18 cellular contexts compared by ENCODE assay signal in the genomic region with DNA sequence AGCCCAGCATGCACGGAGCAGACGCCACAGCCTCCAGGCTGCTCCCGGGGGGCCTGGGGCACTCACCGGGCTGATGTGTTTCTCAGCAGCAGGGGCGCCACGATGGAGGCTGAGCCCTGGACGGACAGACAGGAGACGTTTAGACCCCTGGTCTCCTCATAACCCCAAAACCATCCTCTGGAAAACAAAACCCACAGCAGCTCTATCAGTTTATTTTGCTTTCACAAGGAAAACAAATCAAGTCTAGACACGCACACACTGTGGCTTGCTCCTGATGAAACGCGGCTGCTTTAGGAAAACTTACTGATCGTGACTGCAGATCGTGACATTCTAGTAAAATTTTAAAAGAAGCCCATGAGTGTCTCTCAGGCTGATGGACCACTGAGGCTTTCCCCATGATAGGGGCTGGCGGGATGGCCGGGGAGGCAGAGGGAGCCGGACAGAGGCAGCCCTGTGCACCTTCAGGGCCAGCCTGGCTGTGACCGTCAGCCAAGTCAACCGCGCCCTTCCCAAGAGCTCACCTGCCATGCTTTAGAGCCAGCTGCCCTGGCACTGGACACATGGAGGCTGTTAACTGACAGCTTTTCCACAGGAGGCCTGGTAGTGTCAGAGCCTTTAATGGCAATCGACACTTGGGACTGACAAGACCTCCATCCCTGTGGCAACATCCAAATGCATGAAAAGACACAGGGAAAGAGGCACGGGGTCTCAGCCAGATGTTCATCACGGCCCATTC. TPM values are rescaled to one million over a fixed set of nuclear protein-coding genes. Genes with fewer than 3 reads are reported as not detected.
A peak's percentile ranks its signal among the peaks of the same experiment; 100 is the strongest.
DNase-seq lines count a peak whose midpoint lies in the region; ATAC-seq and TF ChIP-seq lines count a peak whose summit lies in the region.
"Had no signal": no experiment of that assay in that cellular context is flagged by ENCODE, and none has a peak within 500 bp of the region (broad histone marks: within the 10 kb centered on the region; RNA-seq: fewer than 3 reads in every experiment).

No MANE protein-coding gene starts in this region.

- H3K27ac ChIP-seq in ovary = no peak overlapping the region
- no peak overlapping the region for H3K27ac ChIP-seq in upper lobe of right lung
- H3K27ac ChIP-seq in upper lobe of left lung = no peak overlapping the region

- H3K36me3 Mint-ChIP-seq in natural killer cell treated with Interleukin-12 subunit alpha and Interleukin-12 subunit beta and Interleukin-15 and Interleukin-18, amount 100 ng/mL, for 72 hours = peaks cover 12% of the 10 kb centered on the region
- H3K36me3 Mint-ChIP-seq in natural killer cell = peaks cover 10% of the 10 kb centered on the region
- peaks cover 13% of the 10 kb centered on the region for H3K36me3 Mint-ChIP-seq in glutamatergic neuron (ENCODE audit: unreplicated experiment)

- H3K9me3 Mint-ChIP-seq in natural killer cell treated with Interleukin-12 subunit alpha and Interleukin-12 subunit beta and Interleukin-15 and Interleukin-18, amount 100 ng/mL, for 72 hours = no peaks in the 10 kb centered on the region
- H3K9me3 Mint-ChIP-seq in natural killer cell (no peaks in the 10 kb centered on the region), glutamatergic neuron (ENCODE audit: unreplicated experiment) (peaks cover 23% of the 10 kb centered on the region)
- H3K9me3 Mint-ChIP-seq: CD8-positive, alpha-beta memory T cell; HFFc6 had no signal

- intact Hi-C loops in natural killer cell (cut with micrococcal nuclease) = no loop called here
- intact Hi-C loops in ovary (cut with DNase I) = loop anchor here in 2 of 4 donors (10.0 kb wide), 2 partner anchors 328 to 408 kb away; partner anchors contain the start of gene PTTG1IP (in 1 of the 2)
- intact Hi-C loops in upper lobe of right lung (cut with DNase I) = no loop called here

- H3K9me3 ChIP-seq in ovary (no peaks in the 10 kb centered on the region), upper lobe of right lung (no peaks in the 10 kb centered on the region), upper lobe of left lung (no peaks in the 10 kb centered on the region)
- H3K9me3 ChIP-seq: BE2C, MG63 had no signal

- no peaks in the 10 kb centered on the region for H3K27me3 Mint-ChIP-seq in natural killer cell treated with Interleukin-12 subunit alpha and Interleukin-12 subunit beta and Interleukin-15 and Interleukin-18, amount 100 ng/mL, for 72 hours
- H3K27me3 Mint-ChIP-seq in natural killer cell (ENCODE audit: low read depth in 2 of 2) (no peaks in the 10 kb centered on the region), glutamatergic neuron (ENCODE audit: unreplicated experiment) (peaks cover 16% of the 10 kb centered on the region)
- H3K27me3 Mint-ChIP-seq: CD8-positive, alpha-beta memory T cell had no signal

- TF ChIP-seq POLR2A in ovary (IDR thresholded peaks at IDR 0.05) (no peak), upper lobe of left lung (IDR thresholded peaks at IDR 0.05) (no peak)

- H3K4me3 ChIP-seq in ovary (no peak overlapping the region), upper lobe of right lung (no peak overlapping the region), upper lobe of left lung (no peak overlapping the region)
- H3K4me3 ChIP-seq: MG63 had no signal

- no peak for ATAC-seq in natural killer cell treated with Interleukin-12 subunit alpha and Interleukin-12 subunit beta and Interleukin-15 and Interleukin-18, amount 100 ng/mL, for 72 hours
- ATAC-seq in natural killer cell = no peak
- ATAC-seq in upper lobe of right lung = no peak
- no peak for ATAC-seq in upper lobe of left lung (ENCODE audit: low FRiP score in 2 of 2)
- ATAC-seq: HepG2 had no signal

- TF ChIP-seq EP300 in ovary (IDR thresholded peaks at IDR 0.05) (no peak), upper lobe of left lung (IDR thresholded peaks at IDR 0.05) (no peak)

- H3K27me3 ChIP-seq in ovary (no peaks in the 10 kb centered on the region), upper lobe of right lung (no peaks in the 10 kb centered on the region), upper lobe of left lung (no peaks in the 10 kb centered on the region)
- H3K27me3 ChIP-seq: BE2C, MG63 had no signal

- H3K36me3 ChIP-seq in ovary (no peaks in the 10 kb centered on the region), upper lobe of right lung (peaks cover 74% of the 10 kb centered on the region), upper lobe of left lung (peaks cover 27 to 84% (median 74%) of the 10 kb centered on the region in 4 donors)

- WGBS in ovary, 3 donors = 69 to 83% (median 81%) methylated on average over 22 of the region's 22 CpGs
- 93 to 94% methylated on average over 14 to 22 of the region's 22 CpGs for WGBS in upper lobe of left lung, 2 donors

- no peak overlapping the region for H3K27ac Mint-ChIP-seq in natural killer cell treated with Interleukin-12 subunit alpha and Interleukin-12 subunit beta and Interleukin-15 and Interleukin-18, amount 100 ng/mL, for 72 hours
- no peak overlapping the region for H3K27ac Mint-ChIP-seq in natural killer cell
- peak overlapping the region; percentile 38 for H3K27ac Mint-ChIP-seq in glutamatergic neuron (ENCODE audit: unreplicated experiment)
- H3K27ac Mint-ChIP-seq: CD8-positive, alpha-beta memory T cell; HFFc6 had no signal

- H3K4me1 ChIP-seq in ovary (ENCODE audit: insufficient read depth) = peaks cover 5% of the 10 kb centered on the region
- peaks cover 8% of the 10 kb centered on the region for H3K4me1 ChIP-seq in upper lobe of right lung
- H3K4me1 ChIP-seq in upper lobe of left lung = peaks cover 7 to 12% (median 8%) of the 10 kb centered on the region in 4 donors
- H3K4me1 ChIP-seq: BE2C had no signal

- peak; percentile 52 for DNase-seq in natural killer cell treated with Interleukin-12 subunit alpha and Interleukin-12 subunit beta and Interleukin-15 and Interleukin-18, amount 100 ng/mL, for 72 hours (ENCODE audit: low spot score)
- DNase-seq in natural killer cell = no peak
- no peak for DNase-seq in glutamatergic neuron
- DNase-seq in ovary = peak; percentile 3 to 15 (median 8)
- DNase-seq in upper lobe of right lung = peak; percentile 42
- DNase-seq in upper lobe of left lung = no peak
- no peak for DNase-seq in DMS 273 (lab: John Stamatoyannopoulos, UW; ENCODE audit: unreplicated experiment)
- no peak for DNase-seq in germinal center (ENCODE audit: low spot score)
- DNase-seq: BE2C, GF-D8, HFFc6, MG63, NCI-H1092 treated with DMSO at 0.1 percent for 48 hours, NCI-H1694 treated with DMSO at 0.1 percent for 48 hours, NCI-H345, NCI-H69 had no signal

- no peak for TF ChIP-seq CTCF in natural killer cell (IDR thresholded peaks at IDR 0.05)
- TF ChIP-seq CTCF in glutamatergic neuron (IDR thresholded peaks at IDR 0.05; ENCODE audit: partially characterized antibody, unreplicated experiment) = no peak
- no peak for TF ChIP-seq CTCF in ovary (IDR thresholded peaks at IDR 0.05)
- no peak for TF ChIP-seq CTCF in upper lobe of right lung (IDR thresholded peaks at IDR 0.05)
- TF ChIP-seq CTCF in upper lobe of left lung (IDR thresholded peaks at IDR 0.05) = no peak

- H3K4me3 Mint-ChIP-seq in natural killer cell treated with Interleukin-12 subunit alpha and Interleukin-12 subunit beta and Interleukin-15 and Interleukin-18, amount 100 ng/mL, for 72 hours = no peak overlapping the region
- H3K4me3 Mint-ChIP-seq in natural killer cell = no peak overlapping the region
- peak overlapping the region; percentile 42 for H3K4me3 Mint-ChIP-seq in glutamatergic neuron (ENCODE audit: unreplicated experiment)
- H3K4me3 Mint-ChIP-seq: CD8-positive, alpha-beta memory T cell; HFFc6 had no signal

- peaks cover 3 to 10% of the 10 kb centered on the region in 2 donors for H3K4me1 Mint-ChIP-seq in natural killer cell treated with Interleukin-12 subunit alpha and Interleukin-12 subunit beta and Interleukin-15 and Interleukin-18, amount 100 ng/mL, for 72 hours (ENCODE audit: low read depth in 2 of 2)
- no peaks in the 10 kb centered on the region for H3K4me1 Mint-ChIP-seq in natural killer cell
- H3K4me1 Mint-ChIP-seq in glutamatergic neuron (ENCODE audit: low read depth, unreplicated experiment) = peaks cover 46% of the 10 kb centered on the region

RNA-seq across cellular contexts. Expression of gene POFUT2, which starts 5.2 kb away (rescaled TPM):
- total RNA-seq in natural killer cell treated with Interleukin-12 subunit alpha and Interleukin-12 subunit beta and Interleukin-15 and Interleukin-18, amount 100 ng/mL, for 72 hours = 10 to 100 TPM; 16.5 to 23.5 TPM
- 10 to 100 TPM; 41.4 to 46.0 (median 43.3) TPM for total RNA-seq in natural killer cell
- 31.9 TPM for total RNA-seq in glutamatergic neuron (ENCODE audit: unreplicated experiment)
- total RNA-seq in ovary = 10 to 100 TPM; 26.2 to 48.2 (median 40.1) TPM
- polyA plus RNA-seq in ovary = 10 to 100 TPM; 25.7 to 52.9 TPM
- total RNA-seq in upper lobe of right lung = 29.0 TPM
- total RNA-seq in upper lobe of left lung = 10 to 100 TPM; 19.9 to 89.1 (median 32.5) TPM

Comparison
In these comparisons a context has a peak if more than half of its experiments do, and no peak if none do; other contexts are left out.
1. DNase-seq: peak in natural killer cell treated with Interleukin-12 subunit alpha and Interleukin-12 subunit beta and Interleukin-15 and Interleukin-18, amount 100 ng/mL, for 72 hours (single experiment), ovary (5 of 5) and upper lobe of right lung (single experiment); none in natural killer cell (single experiment), glutamatergic neuron (single experiment), upper lobe of left lung (0 of 2), DMS 273 (single experiment) and germinal center (single experiment).